Comparison of ENCODE assay signal across 1 cellular context in genomic region chr17:76726231-76726765, GRCh38.
TF ChIP-seq lines count a peak whose summit lies in the region.

Gene JMJD6 (minus strand): TSS chr17:76726606. CDS start chr17:76726475, 131 bp downstream.

TF ChIP-seq in HepG2, 621 proteins besides CTCF, POLR2A, EP300 and RAD21 (continued from another document and continues in another):
- no peak for TF ChIP-seq ZNF784 (CRISPR knock-in tag; IDR thresholded peaks at IDR 0.05; ENCODE audit: borderline replicate concordance)
- TF ChIP-seq NONO (IDR thresholded peaks at IDR 0.05): no peak
- no peak for TF ChIP-seq NONO (CRISPR knock-in tag; conservative IDR thresholded peaks at IDR 0.05)
- no peak; the same call in 1 of the 2 replicates for TF ChIP-seq ZNF224 (CRISPR knock-in tag; IDR thresholded peaks at IDR 0.05)
- TF ChIP-seq USF2 (IDR thresholded peaks at IDR 0.05; ENCODE audit: low read depth, low read length): no peak
- TF ChIP-seq USF2 (CRISPR knock-in tag; IDR thresholded peaks at IDR 0.05; ENCODE audit: borderline replicate concordance): peak; percentile 46; the same call in 1 of the 2 replicates
- TF ChIP-seq ZNF354B (CRISPR knock-in tag; IDR thresholded peaks at IDR 0.05): 0 out of 2 replicates have a peak, but pooled peaks have one; percentile 44
- TF ChIP-seq ZFX (CRISPR knock-in tag; IDR thresholded peaks at IDR 0.05; ENCODE audit: low read depth): peak; percentile 84; the same call in 1 of the 2 replicates
- TF ChIP-seq KDM5A (IDR thresholded peaks at IDR 0.05; ENCODE audit: borderline replicate concordance, low read length): 0 out of 2 replicates have a peak, but pooled peaks have one; percentile 22
- peak; percentile 90; the same call in 1 of the 2 replicates for TF ChIP-seq POLR2AphosphoS5 (IDR thresholded peaks at IDR 0.05; ENCODE audit: low read depth, low read length)
- TF ChIP-seq EHMT2 (IDR thresholded peaks at IDR 0.05; ENCODE audit: borderline replicate concordance, low read depth, low read length): no peak
- no peak for TF ChIP-seq NFRKB (IDR thresholded peaks at IDR 0.05)
- peak; percentile 7; the same call in 1 of the 2 replicates for TF ChIP-seq SNAPC2 (CRISPR knock-in tag; IDR thresholded peaks at IDR 0.05)
- peak; percentile 45; the same call in 1 of the 2 replicates for TF ChIP-seq HNF4G (IDR thresholded peaks at IDR 0.05; ENCODE audit: borderline replicate concordance, low read depth, low read length)
- no peak for TF ChIP-seq HNF4G (CRISPR knock-in tag; IDR thresholded peaks at IDR 0.05; ENCODE audit: borderline replicate concordance, low read depth)
- 0 out of 2 replicates have a peak, but pooled peaks have one; percentile 31 for TF ChIP-seq RERE (CRISPR knock-in tag; IDR thresholded peaks at IDR 0.05; ENCODE audit: low read depth)
- no peak for TF ChIP-seq ZNF260 (CRISPR knock-in tag; IDR thresholded peaks at IDR 0.05; ENCODE audit: borderline replicate concordance, low read depth)
- TF ChIP-seq ZGPAT (CRISPR knock-in tag; IDR thresholded peaks at IDR 0.05): peak; percentile 94
- peak; percentile 51; the same call in 1 of the 2 replicates for TF ChIP-seq ZNF143 (CRISPR knock-in tag; IDR thresholded peaks at IDR 0.05)
- peak; percentile 82 for TF ChIP-seq GMEB2 (CRISPR knock-in tag; IDR thresholded peaks at IDR 0.05; ENCODE audit: low read depth)
- peak; percentile 63 for TF ChIP-seq ZNF331 (CRISPR knock-in tag; IDR thresholded peaks at IDR 0.05)
- TF ChIP-seq STAG1 (CRISPR knock-in tag; IDR thresholded peaks at IDR 0.05): 0 out of 2 replicates have a peak, but pooled peaks have one; percentile 1
- TF ChIP-seq ZNF605 (CRISPR knock-in tag; IDR thresholded peaks at IDR 0.05): no peak
- no peak for TF ChIP-seq TCF12 (IDR thresholded peaks at IDR 0.05)
- TF ChIP-seq TCF12 (CRISPR knock-in tag; IDR thresholded peaks at IDR 0.05): 0 out of 2 replicates have a peak, but pooled peaks have one; percentile 73
- TF ChIP-seq MAX (IDR thresholded peaks at IDR 0.05): peak; percentile 57
- TF ChIP-seq PTBP1 (IDR thresholded peaks at IDR 0.05; ENCODE audit: low read depth, low read length, poor library complexity, severe bottlenecking): no peak
- TF ChIP-seq MEF2D (CRISPR knock-in tag; IDR thresholded peaks at IDR 0.05): no peak
- TF ChIP-seq ZNF879 (CRISPR knock-in tag; IDR thresholded peaks at IDR 0.05): peak; percentile 95; the same call in 1 of the 2 replicates
- TF ChIP-seq MLLT10 (CRISPR knock-in tag; IDR thresholded peaks at IDR 0.05): no peak
- TF ChIP-seq EEA1 (CRISPR knock-in tag; IDR thresholded peaks at IDR 0.05; ENCODE audit: borderline replicate concordance): no peak
- 0 out of 2 replicates have a peak, but pooled peaks have one; percentile 14 for TF ChIP-seq RELA (CRISPR knock-in tag; IDR thresholded peaks at IDR 0.05)
- peak; percentile 79 for TF ChIP-seq KMT2A (CRISPR knock-in tag; IDR thresholded peaks at IDR 0.05)
- TF ChIP-seq SMAD9 (CRISPR knock-in tag; IDR thresholded peaks at IDR 0.05): no peak
- peak; percentile 22; the same call in 1 of the 2 replicates for TF ChIP-seq ZMAT5 (CRISPR knock-in tag; IDR thresholded peaks at IDR 0.05; ENCODE audit: borderline replicate concordance, low read depth)
- no peak for TF ChIP-seq LCORL (IDR thresholded peaks at IDR 0.05)
- no peak; the same call in 1 of the 2 replicates for TF ChIP-seq LCORL (CRISPR knock-in tag; IDR thresholded peaks at IDR 0.05)
- TF ChIP-seq AHR (CRISPR knock-in tag; IDR thresholded peaks at IDR 0.05): no peak
- TF ChIP-seq GATAD2A (CRISPR knock-in tag; IDR thresholded peaks at IDR 0.05): peak; percentile 21; the same call in 1 of the 2 replicates
- TF ChIP-seq TARDBP (CRISPR knock-in tag; IDR thresholded peaks at IDR 0.05): no peak; the same call in 1 of the 2 replicates
- TF ChIP-seq CBX5 (CRISPR knock-in tag; IDR thresholded peaks at IDR 0.05; ENCODE audit: borderline replicate concordance): no peak
- peak; percentile 8; the same call in 1 of the 2 replicates for TF ChIP-seq ZNF609 (CRISPR knock-in tag; IDR thresholded peaks at IDR 0.05; ENCODE audit: borderline replicate concordance)
- no peak; the same call in 1 of the 2 replicates for TF ChIP-seq TEAD2 (CRISPR knock-in tag; IDR thresholded peaks at IDR 0.05)
- TF ChIP-seq ZMAT3 (CRISPR knock-in tag; conservative IDR thresholded peaks at IDR 0.05): peak; percentile 93
- peak; percentile 29 for TF ChIP-seq XRCC5 (optimal IDR thresholded peaks at IDR 0.05; ENCODE audit: low read length)
- TF ChIP-seq ZNF33B (CRISPR knock-in tag; IDR thresholded peaks at IDR 0.05): no peak
- TF ChIP-seq ZNF776 (CRISPR knock-in tag; IDR thresholded peaks at IDR 0.05): peak; percentile 14; the same call in 1 of the 2 replicates
- 0 out of 2 replicates have a peak, but pooled peaks have one; percentile 81 for TF ChIP-seq ZNF737 (CRISPR knock-in tag; IDR thresholded peaks at IDR 0.05; ENCODE audit: borderline replicate concordance)
- TF ChIP-seq ZNF547 (CRISPR knock-in tag; IDR thresholded peaks at IDR 0.05): no peak
- 0 out of 2 replicates have a peak, but pooled peaks have one; percentile 61 for TF ChIP-seq ZNF251 (CRISPR knock-in tag; IDR thresholded peaks at IDR 0.05)
- TF ChIP-seq RBFOX2 (IDR thresholded peaks at IDR 0.05; ENCODE audit: low read depth, low read length): peak; percentile 91
- TF ChIP-seq ATF5 (CRISPR knock-in tag; IDR thresholded peaks at IDR 0.05; ENCODE audit: low read depth): no peak
